In genomic region chr2:20015482-20016083, GRCh38 we compare ENCODE assay signal across 8 cellular contexts. TPM values are rescaled to one million over a fixed set of nuclear protein-coding genes. Genes with fewer than 3 reads are reported as not detected.
A peak's percentile ranks its signal among the peaks of the same experiment; 100 is the strongest.
DNase-seq lines count a peak whose midpoint lies in the region; TF ChIP-seq lines count a peak whose summit lies in the region.

No MANE protein-coding gene starts in this region.

- H3K4me3 Mint-ChIP-seq in type B pancreatic cell = peak overlapping the region; percentile 57

- H3K9me3 Mint-ChIP-seq in type B pancreatic cell = peaks cover 13% of the 10 kb centered on the region

- in situ Hi-C loops in T47D (cut with HindIII; ENCODE audit: low pct_unique_long_range_greater_than_20kb, low sequenced_read_pairs) = no loop called here

- peaks cover 32% of the 10 kb centered on the region for H3K27me3 Mint-ChIP-seq in type B pancreatic cell

- peak; percentile 82 for TF ChIP-seq CTCF in type B pancreatic cell (conservative IDR thresholded peaks at IDR 0.05)

- H3K36me3 Mint-ChIP-seq in type B pancreatic cell = peaks cover 3% of the 10 kb centered on the region

- DNase-seq in CD1c-positive myeloid dendritic cell (ENCODE audit: extremely low spot score) = peak; percentile 53
- DNase-seq in H4 (ENCODE audit: low spot score) = peak; percentile 8
- peak; percentile 49 for DNase-seq in NCI-H345 (lab: John Stamatoyannopoulos, UW)
- peak; percentile 49 to 68 for DNase-seq in T47D (ENCODE audit: low read depth in 1 of 2, low spot score in 1 of 2)
- DNase-seq in kidney glomerular epithelial cell (lab: John Stamatoyannopoulos, UW) = peak; percentile 35
- no peak for DNase-seq in type B pancreatic cell (ENCODE audit: extremely low spot score, unreplicated experiment)
- no peak for DNase-seq in activated CD8-positive, alpha-beta memory T cell treated with anti-CD3 and anti-CD28 coated beads, Interleukin-2, amount 50 U/mL, for 48 hours
- DNase-seq in activated CD4-positive, alpha-beta T cell treated with anti-CD3 and anti-CD28 coated beads for 1 hour = no peak

- H3K4me1 Mint-ChIP-seq in type B pancreatic cell (ENCODE audit: unreplicated experiment) = peaks cover 14% of the 10 kb centered on the region

- H3K27ac Mint-ChIP-seq in type B pancreatic cell = no peak overlapping the region

RNA-seq across cellular contexts. Expression of gene MATN3, which starts 3.1 kb away (rescaled TPM):
- total RNA-seq in H4 (2014; rRNA removed; shearing (Covaris generic)) = 0.14 and 0.46 TPM in 2 replicates
- 0.45 and 3.0 TPM in 2 replicates for total RNA-seq in type B pancreatic cell (ENCODE audit: low replicate concordance)

RNA-seq across cellular contexts. Expression of gene WDR35, which starts 25.7 kb away (rescaled TPM):
- total RNA-seq in H4 (2014; rRNA removed; shearing (Covaris generic)) = 4.1 and 4.5 TPM in 2 replicates
- 4.5 and 15.0 TPM in 2 replicates for total RNA-seq in type B pancreatic cell (ENCODE audit: low replicate concordance)

RNA-seq across cellular contexts. Expression of gene LAPTM4A, which starts 35.8 kb away (rescaled TPM):
- total RNA-seq in H4 (2014; rRNA removed; shearing (Covaris generic)) = 104 and 119 TPM in 2 replicates
- total RNA-seq in type B pancreatic cell (ENCODE audit: low replicate concordance) = 196 and 229 TPM in 2 replicates

Comparison
In these comparisons a context has a peak if more than half of its experiments do, and no peak if none do; other contexts are left out.
1. DNase-seq: peak in CD1c-positive myeloid dendritic cell (single experiment), H4 (single experiment), NCI-H345 (single experiment), T47D (2 of 2) and kidney glomerular epithelial cell (single experiment); none in type B pancreatic cell (single experiment), activated CD8-positive, alpha-beta memory T cell treated with anti-CD3 and anti-CD28 coated beads, Interleukin-2, amount 50 U/mL, for 48 hours (single experiment) and activated CD4-positive, alpha-beta T cell treated with anti-CD3 and anti-CD28 coated beads for 1 hour (single experiment).